18 cellular contexts compared by ENCODE assay signal in the genomic region with DNA sequence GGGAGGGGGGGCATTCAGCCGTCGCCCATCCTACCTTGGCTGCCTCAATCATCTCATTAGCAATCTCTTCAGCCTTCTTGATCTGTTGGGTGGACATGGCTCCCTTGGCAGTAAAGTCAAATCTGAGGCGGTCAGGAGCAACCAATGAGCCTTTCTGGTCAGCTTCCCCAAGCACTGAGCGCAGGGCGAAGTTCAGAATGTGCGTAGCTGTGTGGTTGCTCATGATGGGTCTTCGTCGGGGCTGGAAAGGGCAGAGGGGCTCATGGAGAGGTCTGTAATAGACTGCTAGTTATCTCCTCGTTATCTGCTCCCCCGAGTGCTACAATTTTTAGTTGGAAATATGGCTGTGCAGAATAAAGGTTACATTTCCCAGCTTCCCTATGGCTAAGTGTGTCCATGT. TPM values are rescaled to one million over a fixed set of nuclear protein-coding genes. Genes with fewer than 3 reads are reported as not detected.
DNase-seq lines count a peak whose midpoint lies in the region; ATAC-seq, FAIRE-seq and TF ChIP-seq lines count a peak whose summit lies in the region.
"Had no signal": no experiment of that assay in that cellular context is flagged by ENCODE, and none has a peak within 500 bp of the region (broad histone marks: within the 10 kb centered on the region; RNA-seq: fewer than 3 reads in every experiment).

No MANE protein-coding gene starts in this region.

- dilution Hi-C loops in IMR-90 (cut with HindIII; ENCODE audit: low sequenced_read_pairs, unreplicated experiment), result no loop called here

- no peaks in the 10 kb centered on the region for H3K4me1 ChIP-seq in IMR-90 (ENCODE audit: control insufficient read depth, insufficient read depth, low read length)
- H3K4me1 ChIP-seq in HepG2 (ENCODE audit: insufficient read depth, low read length), result peaks cover 27% of the 10 kb centered on the region
- H3K4me1 ChIP-seq in stomach, result no peaks in the 10 kb centered on the region

- H3K36me3 ChIP-seq in IMR-90 (ENCODE audit: control insufficient read depth, insufficient read depth, low read length) (peaks cover 81% of the 10 kb centered on the region), HepG2 (replicated peaks in 1 of 2; ENCODE audit: control insufficient read depth in 1 of 2, insufficient read depth in 2 of 2, low read length in 2 of 2) (peaks cover 59 to 96% of the 10 kb centered on the region in 2 experiments), stomach (peaks cover 88 to 100% (median 100%) of the 10 kb centered on the region in 4 donors)

- ATAC-seq in IMR-90 (ENCODE audit: low read depth), result no peak
- no peak for ATAC-seq in HepG2
- ATAC-seq: GM12878 had no signal

- TF ChIP-seq RAD21 in IMR-90 (IDR thresholded peaks at IDR 0.05; ENCODE audit: low read length) (no peak), HepG2 (CRISPR knock-in tag; IDR thresholded peaks at IDR 0.05) (no peak)

- peaks cover 94% of the 10 kb centered on the region for H3K36me3 Mint-ChIP-seq in activated T-cell treated with anti-CD3 and anti-CD28 coated beads, Interleukin-2, amount 50 U/mL, for 24 hours (ENCODE audit: low read depth)

- H2BK15ac ChIP-seq in IMR-90 (ENCODE audit: low read depth, low read length), result no peak overlapping the region

- POLR2A ChIA-PET in IMR-90 (lab: Charles Lee; ENCODE audit: unreplicated experiment) (no interaction called here), HepG2 (lab: Yijun Ruan, JAX) (no interaction called here)

- no peak overlapping the region for H3K4ac ChIP-seq in IMR-90 (ENCODE audit: low read depth, low read length)

- peak; percentile 1 for DNase-seq in activated T-cell treated with anti-CD3 and anti-CD28 coated beads, Interleukin-2, amount 50 U/mL, for 24 hours
- DNase-seq in activated T-cell treated with anti-CD3 and anti-CD28 coated beads, Interleukin-2, amount 50 U/mL, for 1 hour, result no peak
- DNase-seq in IMR-90, result no peak
- no peak for DNase-seq in HepG2 (ENCODE audit: low spot score)
- DNase-seq in ureter (ENCODE audit: low spot score), result peak; percentile 35
- DNase-seq in stomach, result no peak
- no peak for DNase-seq in NCI-H2107 (lab: John Stamatoyannopoulos, UW)
- DNase-seq: 8988T; ACHN; C1 segment of cervical spinal cord; CD4-positive, alpha-beta T cell; DMS79; GOT3; HCEC 1CT; HFFc6 had no signal

- H3K27me3 ChIP-seq in IMR-90 (ENCODE audit: control insufficient read depth, insufficient read depth, low read length), result no peaks in the 10 kb centered on the region
- no peaks in the 10 kb centered on the region for H3K27me3 ChIP-seq in HepG2 (ENCODE audit: control insufficient read depth in 1 of 2, insufficient read depth in 2 of 2, low read length in 2 of 2)
- no peaks in the 10 kb centered on the region for H3K27me3 ChIP-seq in stomach

- H3K14ac ChIP-seq in IMR-90 (replicated peaks; ENCODE audit: low read depth, low read length), result no peak overlapping the region

- no peak overlapping the region for H4K5ac ChIP-seq in IMR-90 (ENCODE audit: low read depth, low read length)

- no peak overlapping the region for H3K18ac ChIP-seq in IMR-90 (ENCODE audit: low read depth, low read length)

- CTCF ChIA-PET in IMR-90 (lab: Yijun Ruan, JAX) (no interaction called here), HepG2 (lab: Yijun Ruan, JAX; ENCODE audit: low intra/inter-chr PET ratio, low total read pairs) (no interaction called here)

- no peak overlapping the region for H3K4me2 ChIP-seq in IMR-90 (ENCODE audit: low read depth, low read length)
- H3K4me2 ChIP-seq in HepG2 (ENCODE audit: low read depth, low read length), result no peak overlapping the region

- no peak overlapping the region for H3K4me3 Mint-ChIP-seq in activated T-cell treated with anti-CD3 and anti-CD28 coated beads, Interleukin-2, amount 50 U/mL, for 24 hours
- H3K4me3 Mint-ChIP-seq: B cell; CD4-positive, alpha-beta T cell; HFFc6 had no signal

- no peaks in the 10 kb centered on the region for H3K4me1 Mint-ChIP-seq in activated T-cell treated with anti-CD3 and anti-CD28 coated beads, Interleukin-2, amount 50 U/mL, for 24 hours (ENCODE audit: low read depth)
- H3K4me1 Mint-ChIP-seq: B cell had no signal

- WGBS in IMR-90 (ENCODE audit: extremely low coverage in 2 of 2, insufficient read length in 1 of 2), 2 experiments, result 95% methylated on average over 4 of the region's 10 CpGs; no CpG with 5 or more reads in 1 of the 2 experiments
- WGBS in HepG2 (ENCODE audit: low lambda C conversion rate), result 96% methylated on average over 10 of the region's 10 CpGs
- 94 to 97% (median 96%) methylated on average over 10 of the region's 10 CpGs for WGBS in stomach, 5 donors

- H3K27ac ChIP-seq in IMR-90 (ENCODE audit: insufficient read depth, low read length) (no peak overlapping the region), HepG2 (ENCODE audit: extremely low read length, insufficient read depth, low read length) (no peak overlapping the region), stomach (no peak overlapping the region)
- H3K27ac ChIP-seq: HL-60 had no signal

- no peak overlapping the region for H3K9ac ChIP-seq in IMR-90 (ENCODE audit: low read depth, low read length)
- H3K9ac ChIP-seq in HepG2 (ENCODE audit: insufficient read depth, low read depth, low read length), result no peak overlapping the region

- no peak overlapping the region for H3K23ac ChIP-seq in IMR-90 (ENCODE audit: low read depth, low read length)

- BruUV-seq in IMR-90 (replicated peaks; lab: Mats Ljungman, UMichigan) (no TSS peak), HepG2 (replicated peaks; lab: Mats Ljungman, UMichigan) (no TSS peak)

- H4K8ac ChIP-seq in IMR-90 (ENCODE audit: low read depth in 2 of 2, low read length in 2 of 2), result no peak overlapping the region

- H2BK120ac ChIP-seq in IMR-90 (ENCODE audit: low read depth, low read length), result no peak overlapping the region

- no peak for TF ChIP-seq EP300 in HepG2 (IDR thresholded peaks at IDR 0.05; ENCODE audit: low read depth in 2 of 2, low read length in 2 of 2)
- TF ChIP-seq EP300 in HepG2 (CRISPR knock-in tag; IDR thresholded peaks at IDR 0.05; ENCODE audit: borderline replicate concordance), result no peak
- TF ChIP-seq EP300 in stomach (IDR thresholded peaks at IDR 0.05), result no peak

- in situ Hi-C loops in IMR-90 (cut with MboI; ENCODE audit: low sequenced_read_pairs), result no loop called here
- in situ Hi-C loops in HepG2 (cut with HindIII; ENCODE audit: extremely low pct_ligation_motif_present, low pct_unique_long_range_greater_than_20kb), result loop anchor here (10.0 kb wide), 1 partner anchor 94 kb away; no protein-coding TSS in a partner anchor

- H2AK9ac ChIP-seq in IMR-90 (replicated peaks; ENCODE audit: low read depth, low read length, poor library complexity), result no peak overlapping the region

- no peak for TF ChIP-seq CTCF in IMR-90 (conservative IDR thresholded peaks at IDR 0.05; ENCODE audit: low read depth, low read length)
- TF ChIP-seq CTCF in HepG2 (CRISPR knock-in tag; IDR thresholded peaks at IDR 0.05), result no peak
- no peak for TF ChIP-seq CTCF in stomach (IDR thresholded peaks at IDR 0.05)

- TF ChIP-seq POLR2A in IMR-90 (IDR thresholded peaks at IDR 0.05; ENCODE audit: low read depth, low read length) (no peak), HepG2 (IDR thresholded peaks at IDR 0.05; ENCODE audit: insufficient read depth in 1 of 2, low read depth in 2 of 2, low read length in 2 of 2) (no peak), stomach (IDR thresholded peaks at IDR 0.05) (no peak)

- no peak overlapping the region for H2BK20ac ChIP-seq in IMR-90 (ENCODE audit: low read depth, low read length)

- H3K9me3 ChIP-seq in IMR-90 (ENCODE audit: control insufficient read depth, insufficient read depth, low read length) (no peaks in the 10 kb centered on the region), HepG2 (ENCODE audit: low read length) (no peaks in the 10 kb centered on the region), stomach (no peaks in the 10 kb centered on the region)

- no peak overlapping the region for H3K56ac ChIP-seq in IMR-90 (ENCODE audit: extremely low read depth, insufficient read depth, low read length)

- H4K20me1 ChIP-seq in IMR-90 (ENCODE audit: insufficient read depth, low read length) (peaks cover 34% of the 10 kb centered on the region; the same call in 1 of the 2 replicates), HepG2 (ENCODE audit: insufficient read depth, low read length) (no peaks in the 10 kb centered on the region; the same call in 1 of the 2 replicates)

- peak overlapping the region; percentile 37 for H3K27ac Mint-ChIP-seq in activated T-cell treated with anti-CD3 and anti-CD28 coated beads, Interleukin-2, amount 50 U/mL, for 24 hours
- H3K27ac Mint-ChIP-seq: B cell, HFFc6 had no signal

- no peak for FAIRE-seq in HepG2 (lab: Jason Lieb, UNC)
- FAIRE-seq: GM12878 had no signal

- H2BK5ac ChIP-seq in IMR-90 (ENCODE audit: low read depth, low read length, poor library complexity, severe bottlenecking), result no peak overlapping the region

- intact Hi-C loops in IMR-90 (cut with micrococcal nuclease), result no loop called here
- intact Hi-C loops in HepG2 (cut with micrococcal nuclease; ENCODE audit: unreplicated experiment), result no loop called here
- intact Hi-C loops in stomach (cut with DNase I; ENCODE audit: low total_unique reads), result loop anchor here (10.0 kb wide), 1 partner anchor 104 kb away; no protein-coding TSS in a partner anchor

- peaks cover 10 to 35% of the 10 kb centered on the region in 2 experiments for H3K79me1 ChIP-seq in IMR-90 (ENCODE audit: low read depth in 1 of 2, low read length in 2 of 2)

- H3K9me3 Mint-ChIP-seq in activated T-cell treated with anti-CD3 and anti-CD28 coated beads, Interleukin-2, amount 50 U/mL, for 24 hours, result no peaks in the 10 kb centered on the region
- H3K9me3 Mint-ChIP-seq: CD4-positive, alpha-beta T cell; HFFc6 had no signal

- H2AK5ac ChIP-seq in IMR-90 (ENCODE audit: low read depth, low read length), result no peak overlapping the region

- no peak overlapping the region for H3K4me3 ChIP-seq in IMR-90 (ENCODE audit: insufficient read depth, low read depth, low read length)
- no peak overlapping the region for H3K4me3 ChIP-seq in HepG2 (replicated peaks in 1 of 3; ENCODE audit: insufficient read depth in 1 of 3, low read depth in 2 of 3, low read length in 3 of 3)
- H3K4me3 ChIP-seq in stomach, result no peak overlapping the region
- H3K4me3 ChIP-seq: GM12878 had no signal

- H3K79me2 ChIP-seq in HepG2 (ENCODE audit: insufficient read depth, low read length), result no peaks in the 10 kb centered on the region

- H3K27me3 Mint-ChIP-seq in activated T-cell treated with anti-CD3 and anti-CD28 coated beads, Interleukin-2, amount 50 U/mL, for 24 hours, result no peaks in the 10 kb centered on the region
- H3K27me3 Mint-ChIP-seq: B cell; CD4-positive, alpha-beta T cell had no signal

- H4K91ac ChIP-seq in IMR-90 (ENCODE audit: insufficient read depth, low read depth, low read length), result no peak overlapping the region

- H2AFZ ChIP-seq in IMR-90 (replicated peaks; ENCODE audit: low read length, poor library complexity) (peak overlapping the region; percentile 27), HepG2 (ENCODE audit: low read length) (no peak overlapping the region)

- peaks cover 3% of the 10 kb centered on the region; the same call in 1 of the 2 replicates for H3K9me1 ChIP-seq in IMR-90 (ENCODE audit: insufficient read depth, low read length)

RNA-seq across cellular contexts. Expression of a gene that starts 7.2 kb away (rescaled TPM):
- total RNA-seq in IMR-90 (2012; rRNA removed) (7.0 and 11.1 TPM in 2 replicates), HepG2 (2016; rRNA removed; fragmentation: Illumina TruSeq; extraction: Trizol) (37.3 and 39.9 TPM in 2 replicates), ureter (25.6 TPM), stomach (10 to 100 TPM; 20.1 to 45.2 (median 30.3) TPM)
- polyA plus RNA-seq in IMR-90 (2012; rRNA removed) (5.8 and 6.3 TPM in 2 replicates), HepG2 (2011; rRNA removed) (11.9 and 13.1 TPM in 2 replicates), stomach (1 to 10 TPM; 7.0 to 8.8 (median 7.2) TPM)
- 4.7 and 5.3 TPM in 2 replicates for polyA plus RNA-seq in IMR-90 (2012; cell fraction: cytosol; rRNA removed)
- polyA plus RNA-seq in IMR-90 (2012; cell fraction: nucleus; rRNA removed; ENCODE audit: low replicate concordance), result 6.1 and 6.9 TPM in 2 replicates
- 5.3 and 5.4 TPM in 2 replicates for total RNA-seq in HepG2 (2016; cell fraction: cytosol; rRNA removed; fragmentation: Illumina TruSeq; extraction: Trizol; ENCODE audit: low read depth)
- total RNA-seq in HepG2 (2016; cell fraction: insoluble cytoplasmic fraction; rRNA removed; fragmentation: Illumina TruSeq; extraction: Trizol), result 34.7 and 39.3 TPM in 2 replicates
- total RNA-seq in HepG2 (2016; cell fraction: membrane; rRNA removed; fragmentation: Illumina TruSeq; extraction: Trizol), result 18.9 and 19.3 TPM in 2 replicates
- 16.9 and 19.9 TPM in 2 replicates for total RNA-seq in HepG2 (2016; cell fraction: nucleus; rRNA removed; fragmentation: Illumina TruSeq; extraction: Trizol)
- 9.7 and 11.4 TPM in 2 replicates for polyA plus RNA-seq in HepG2 (2011; cell fraction: cytosol; rRNA removed)
- 9.3 and 9.8 TPM in 2 replicates for polyA plus RNA-seq in HepG2 (2011; cell fraction: nucleus; rRNA removed)
- polyA plus RNA-seq in HepG2 (2012), result 7.2 and 9.5 TPM in 2 replicates
- polyA plus RNA-seq in HepG2 (2016; cell fraction: cytosol; fragmentation: Illumina TruSeq; extraction: Trizol; ENCODE audit: low read depth), result 3.1 and 3.2 TPM in 2 replicates
- polyA plus RNA-seq in HepG2 (2016; cell fraction: insoluble cytoplasmic fraction; fragmentation: Illumina TruSeq; extraction: Trizol; ENCODE audit: low read depth), result 28.6 and 29.3 TPM in 2 replicates
- 8.0 and 8.8 TPM in 2 replicates for polyA plus RNA-seq in HepG2 (2016; cell fraction: membrane; fragmentation: Illumina TruSeq; extraction: Trizol; ENCODE audit: low read depth)
- 26.7 and 27.4 TPM in 2 replicates for polyA plus RNA-seq in HepG2 (2016; cell fraction: nucleus; fragmentation: Illumina TruSeq; extraction: Trizol; ENCODE audit: insufficient read depth, low read depth)
- 8.3 and 9.3 TPM in 2 replicates for polyA minus RNA-seq in HepG2 (2011; rRNA and poly(A)+ RNA removed; ENCODE audit: low replicate concordance)
- 16.9 and 17.1 TPM in 2 replicates for polyA minus RNA-seq in HepG2 (2011; cell fraction: cytosol; rRNA and poly(A)+ RNA removed)
- 11.1 and 13.6 TPM in 2 replicates for polyA minus RNA-seq in HepG2 (2011; cell fraction: nucleus; rRNA and poly(A)+ RNA removed)

RNA-seq across cellular contexts. Expression of a gene that starts 30.4 kb away (rescaled TPM):
- 125 and 139 TPM in 2 replicates for total RNA-seq in IMR-90 (2012; rRNA removed)
- polyA plus RNA-seq in IMR-90 (2012; rRNA removed), result 90.6 and 104 TPM in 2 replicates
- polyA plus RNA-seq in IMR-90 (2012; cell fraction: cytosol; rRNA removed), result 86.8 and 90.8 TPM in 2 replicates
- 65.2 and 120 TPM in 2 replicates for polyA plus RNA-seq in IMR-90 (2012; cell fraction: nucleus; rRNA removed; ENCODE audit: low replicate concordance)
- total RNA-seq in HepG2 (2016; rRNA removed; fragmentation: Illumina TruSeq; extraction: Trizol), result 107 and 132 TPM in 2 replicates
- total RNA-seq in HepG2 (2016; cell fraction: cytosol; rRNA removed; fragmentation: Illumina TruSeq; extraction: Trizol; ENCODE audit: low read depth), result 36.0 and 36.9 TPM in 2 replicates
- 106 and 131 TPM in 2 replicates for total RNA-seq in HepG2 (2016; cell fraction: insoluble cytoplasmic fraction; rRNA removed; fragmentation: Illumina TruSeq; extraction: Trizol)
- total RNA-seq in HepG2 (2016; cell fraction: membrane; rRNA removed; fragmentation: Illumina TruSeq; extraction: Trizol), result 22.4 and 24.3 TPM in 2 replicates
- 86.2 and 93.2 TPM in 2 replicates for total RNA-seq in HepG2 (2016; cell fraction: nucleus; rRNA removed; fragmentation: Illumina TruSeq; extraction: Trizol)
- 132 and 163 TPM in 2 replicates for polyA plus RNA-seq in HepG2 (2011; rRNA removed)
- polyA plus RNA-seq in HepG2 (2011; cell fraction: cytosol; rRNA removed), result 137 and 146 TPM in 2 replicates
- 133 and 160 TPM in 2 replicates for polyA plus RNA-seq in HepG2 (2011; cell fraction: nucleus; rRNA removed)
- 134 and 189 TPM in 2 replicates for polyA plus RNA-seq in HepG2 (2012)
- polyA plus RNA-seq in HepG2 (2016; cell fraction: cytosol; fragmentation: Illumina TruSeq; extraction: Trizol; ENCODE audit: low read depth), result 4.3 and 4.9 TPM in 2 replicates
- 108 and 115 TPM in 2 replicates for polyA plus RNA-seq in HepG2 (2016; cell fraction: insoluble cytoplasmic fraction; fragmentation: Illumina TruSeq; extraction: Trizol; ENCODE audit: low read depth)
- 7.9 and 10.8 TPM in 2 replicates for polyA plus RNA-seq in HepG2 (2016; cell fraction: membrane; fragmentation: Illumina TruSeq; extraction: Trizol; ENCODE audit: low read depth)
- 108 and 116 TPM in 2 replicates for polyA plus RNA-seq in HepG2 (2016; cell fraction: nucleus; fragmentation: Illumina TruSeq; extraction: Trizol; ENCODE audit: insufficient read depth, low read depth)
- 201 and 270 TPM in 2 replicates for polyA minus RNA-seq in HepG2 (2011; rRNA and poly(A)+ RNA removed; ENCODE audit: low replicate concordance)
- 108 and 137 TPM in 2 replicates for polyA minus RNA-seq in HepG2 (2011; cell fraction: cytosol; rRNA and poly(A)+ RNA removed)
- 94.2 and 166 TPM in 2 replicates for polyA minus RNA-seq in HepG2 (2011; cell fraction: nucleus; rRNA and poly(A)+ RNA removed)
- 155 TPM for total RNA-seq in ureter
- 100 to 1,000 TPM in 1 of 5 donors, 10 to 100 TPM in 4; 49.2 to 143 (median 61.9) TPM for total RNA-seq in stomach
- polyA plus RNA-seq in stomach, result 10 to 100 TPM; 26.7 to 35.7 (median 34.6) TPM

RNA-seq across cellular contexts. Expression of a gene that starts 40.0 kb away (rescaled TPM):
- total RNA-seq in IMR-90 (2012; rRNA removed), result 26.1 and 33.3 TPM in 2 replicates
- 36.0 and 41.0 TPM in 2 replicates for polyA plus RNA-seq in IMR-90 (2012; rRNA removed)
- 17.2 and 33.6 TPM in 2 replicates for polyA plus RNA-seq in IMR-90 (2012; cell fraction: cytosol; rRNA removed)
- 20.3 and 33.8 TPM in 2 replicates for polyA plus RNA-seq in IMR-90 (2012; cell fraction: nucleus; rRNA removed; ENCODE audit: low replicate concordance)
- 36.2 and 45.1 TPM in 2 replicates for total RNA-seq in HepG2 (2016; rRNA removed; fragmentation: Illumina TruSeq; extraction: Trizol)
- total RNA-seq in HepG2 (2016; cell fraction: cytosol; rRNA removed; fragmentation: Illumina TruSeq; extraction: Trizol; ENCODE audit: low read depth), result 12.8 and 12.9 TPM in 2 replicates
- 39.6 and 45.1 TPM in 2 replicates for total RNA-seq in HepG2 (2016; cell fraction: insoluble cytoplasmic fraction; rRNA removed; fragmentation: Illumina TruSeq; extraction: Trizol)
- total RNA-seq in HepG2 (2016; cell fraction: membrane; rRNA removed; fragmentation: Illumina TruSeq; extraction: Trizol), result 23.3 and 24.2 TPM in 2 replicates
- 19.1 and 19.2 TPM in 2 replicates for total RNA-seq in HepG2 (2016; cell fraction: nucleus; rRNA removed; fragmentation: Illumina TruSeq; extraction: Trizol)
- 40.0 and 48.1 TPM in 2 replicates for polyA plus RNA-seq in HepG2 (2011; rRNA removed)
- polyA plus RNA-seq in HepG2 (2011; cell fraction: cytosol; rRNA removed), result 32.7 and 34.5 TPM in 2 replicates
- polyA plus RNA-seq in HepG2 (2011; cell fraction: nucleus; rRNA removed), result 37.9 and 40.4 TPM in 2 replicates
- 44.8 and 46.5 TPM in 2 replicates for polyA plus RNA-seq in HepG2 (2012)
- polyA plus RNA-seq in HepG2 (2016; cell fraction: cytosol; fragmentation: Illumina TruSeq; extraction: Trizol; ENCODE audit: low read depth), result 19.4 and 20.0 TPM in 2 replicates
- polyA plus RNA-seq in HepG2 (2016; cell fraction: insoluble cytoplasmic fraction; fragmentation: Illumina TruSeq; extraction: Trizol; ENCODE audit: low read depth), result 52.7 and 69.9 TPM in 2 replicates
- 27.4 and 28.0 TPM in 2 replicates for polyA plus RNA-seq in HepG2 (2016; cell fraction: membrane; fragmentation: Illumina TruSeq; extraction: Trizol; ENCODE audit: low read depth)
- polyA plus RNA-seq in HepG2 (2016; cell fraction: nucleus; fragmentation: Illumina TruSeq; extraction: Trizol; ENCODE audit: insufficient read depth, low read depth), result 38.1 and 41.2 TPM in 2 replicates
- polyA minus RNA-seq in HepG2 (2011; rRNA and poly(A)+ RNA removed; ENCODE audit: low replicate concordance), result 14.4 and 19.9 TPM in 2 replicates
- 9.7 and 21.2 TPM in 2 replicates for polyA minus RNA-seq in HepG2 (2011; cell fraction: cytosol; rRNA and poly(A)+ RNA removed)
- polyA minus RNA-seq in HepG2 (2011; cell fraction: nucleus; rRNA and poly(A)+ RNA removed), result 19.9 and 21.8 TPM in 2 replicates
- total RNA-seq in ureter, result 35.8 TPM
- 10 to 100 TPM in 4 of 5 donors, 1 to 10 TPM in 1; 9.8 to 34.3 (median 25.7) TPM for total RNA-seq in stomach
- polyA plus RNA-seq in stomach, result 10 to 100 TPM; 16.8 to 28.7 (median 20.4) TPM

Comparison
In these comparisons a context has a peak if more than half of its experiments do, and no peak if none do; other contexts are left out.
1. DNase-seq: peak in activated T-cell treated with anti-CD3 and anti-CD28 coated beads, Interleukin-2, amount 50 U/mL, for 24 hours (single experiment) and ureter (single experiment); none in activated T-cell treated with anti-CD3 and anti-CD28 coated beads, Interleukin-2, amount 50 U/mL, for 1 hour (single experiment), IMR-90 (single experiment), HepG2 (single experiment), stomach (single experiment) and NCI-H2107 (single experiment).